In genomic region chr7:131077735-131078134, GRCh38 we compare ENCODE assay signal across 22 cellular contexts.
DNase-seq lines count a peak whose midpoint lies in the region; ATAC-seq and TF ChIP-seq lines count a peak whose summit lies in the region.
"Had no signal": no experiment of that assay in that cellular context is flagged by ENCODE, and none has a peak within 500 bp of the region (broad histone marks: within the 10 kb centered on the region; RNA-seq: fewer than 3 reads in every experiment).

No MANE protein-coding gene starts in this region.

- H3K27me3 ChIP-seq in ACC112 (ENCODE audit: insufficient read depth, low read length) (no peaks in the 10 kb centered on the region), GM23248 (replicated peaks; ENCODE audit: insufficient read depth) (no peaks in the 10 kb centered on the region), fibroblast of lung (ENCODE audit: control insufficient read depth, insufficient read depth, low read length) (no peaks in the 10 kb centered on the region), osteoblast (ENCODE audit: insufficient read depth, low read length) (no peaks in the 10 kb centered on the region), GM23338 (ENCODE audit: insufficient read depth) (no peaks in the 10 kb centered on the region)
- H3K27me3 ChIP-seq: BLaER1 had no signal

- peaks cover 29% of the 10 kb centered on the region for H3K36me3 Mint-ChIP-seq in GM23338 (ENCODE audit: low read depth)

- H3K4me3 ChIP-seq in ACC112 (ENCODE audit: low read depth, low read length) (no peak overlapping the region), GM23248 (no peak overlapping the region), fibroblast of lung (replicated peaks in 1 of 4; ENCODE audit: control extremely low read depth in 1 of 4, insufficient read depth in 1 of 4, low read depth in 3 of 4, low read length in 4 of 4) (no peak overlapping the region), osteoblast (ENCODE audit: insufficient read depth, low read length) (no peak overlapping the region), GM23338 (no peak overlapping the region)
- H3K4me3 ChIP-seq: BLaER1, HAP-1 had no signal

- H3K4me2 ChIP-seq in GM23248 (ENCODE audit: unreplicated experiment): peak overlapping the region; percentile 86
- no peak overlapping the region for H3K4me2 ChIP-seq in fibroblast of lung (ENCODE audit: extremely low read depth, insufficient read depth, low read length)
- H3K4me2 ChIP-seq in osteoblast (ENCODE audit: insufficient read depth, low read length): peak overlapping the region; percentile 54
- H3K4me2 ChIP-seq in GM23338: no peak overlapping the region
- H3K4me2 ChIP-seq: BLaER1 had no signal

- TF ChIP-seq CTCF in fibroblast of lung (conservative IDR thresholded peaks at IDR 0.05 in 1 of 2, IDR thresholded peaks at IDR 0.05 in 1 of 2; ENCODE audit: low read depth in 1 of 2, low read length in 2 of 2) (no peak), osteoblast (IDR thresholded peaks at IDR 0.05; ENCODE audit: extremely low read depth, low read depth, low read length) (no peak), GM23338 (conservative IDR thresholded peaks at IDR 0.05; ENCODE audit: low read depth in 2 of 2) (no peak)

- H3K4me3 Mint-ChIP-seq in GM23338: no peak overlapping the region

- peaks cover 67% of the 10 kb centered on the region for H3K79me2 ChIP-seq in ACC112 (ENCODE audit: control insufficient read depth, insufficient read depth, low read length, unreplicated experiment)
- H3K79me2 ChIP-seq in GM23248 (ENCODE audit: insufficient read depth): peaks cover 98% of the 10 kb centered on the region
- peaks cover 77% of the 10 kb centered on the region for H3K79me2 ChIP-seq in fibroblast of lung (ENCODE audit: control insufficient read depth, insufficient read depth, low read length)
- H3K79me2 ChIP-seq in osteoblast (ENCODE audit: insufficient read depth, low read length): peaks cover 85% of the 10 kb centered on the region
- peaks cover 47% of the 10 kb centered on the region for H3K79me2 ChIP-seq in GM23338 (replicated peaks; ENCODE audit: insufficient read depth)

- H3F3A ChIP-seq in GM23248 (ENCODE audit: insufficient read depth): peaks cover 60% of the 10 kb centered on the region
- H3F3A ChIP-seq in GM23338 (replicated peaks; ENCODE audit: low read depth): no peaks in the 10 kb centered on the region

- H3K4me1 ChIP-seq in ACC112 (ENCODE audit: control insufficient read depth, insufficient read depth, low read length, unreplicated experiment): peaks cover 31% of the 10 kb centered on the region
- peaks cover 50% of the 10 kb centered on the region for H3K4me1 ChIP-seq in GM23248 (ENCODE audit: insufficient read depth)
- H3K4me1 ChIP-seq in fibroblast of lung (ENCODE audit: control insufficient read depth, extremely low read depth, insufficient read depth, low read length): peaks cover 10% of the 10 kb centered on the region
- H3K4me1 ChIP-seq in osteoblast (ENCODE audit: insufficient read depth, low read length): peaks cover 36% of the 10 kb centered on the region
- H3K4me1 ChIP-seq in GM23338 (ENCODE audit: insufficient read depth): peaks cover 13% of the 10 kb centered on the region
- H3K4me1 ChIP-seq: BLaER1 had no signal

- H3K4me1 Mint-ChIP-seq in GM23338: peaks cover 15% of the 10 kb centered on the region

- peaks cover 38% of the 10 kb centered on the region for H3K36me3 ChIP-seq in ACC112 (ENCODE audit: insufficient read depth, low read length)
- peaks cover 5% of the 10 kb centered on the region for H3K36me3 ChIP-seq in GM23248 (ENCODE audit: low read depth)
- H3K36me3 ChIP-seq in fibroblast of lung (ENCODE audit: control insufficient read depth, insufficient read depth, low read length): peaks cover 2% of the 10 kb centered on the region
- peaks cover 12% of the 10 kb centered on the region for H3K36me3 ChIP-seq in osteoblast (ENCODE audit: insufficient read depth, low read length)
- no peaks in the 10 kb centered on the region; the same call in 1 of the 2 replicates for H3K36me3 ChIP-seq in GM23338 (ENCODE audit: insufficient read depth)
- H3K36me3 ChIP-seq: BLaER1, HAP-1 had no signal

- H2AFZ ChIP-seq in ACC112 (ENCODE audit: low read length, unreplicated experiment) (no peak overlapping the region), GM23248 (no peak overlapping the region), fibroblast of lung (ENCODE audit: low read length) (no peak overlapping the region), osteoblast (ENCODE audit: low read length) (no peak overlapping the region), GM23338 (no peak overlapping the region)

- DNase-seq in GM23248: no peak
- no peak for DNase-seq in fibroblast of lung (ENCODE audit: low read depth in 2 of 2)
- DNase-seq in osteoblast (ENCODE audit: insufficient read length, low spot score, missing footprints): no peak
- no peak for DNase-seq in GM23338 (ENCODE audit: low spot score)
- DNase-seq in posterior vena cava (ENCODE audit: low spot score): no peak
- no peak for DNase-seq in SIG-M5 (lab: John Stamatoyannopoulos, UW)
- DNase-seq: ACHN; Caco-2; CD4-positive, alpha-beta memory T cell; DMS 273 treated with DMSO at 0.1 percent for 48 hours; DND-41; Karpas-422; NCI-H1417; NCI-H1694 treated with DMSO at 0.1 percent for 48 hours; NCI-H2081 treated with DMSO at 0.1 percent for 48 hours; NCI-H2171 treated with DMSO at 0.1 percent for 48 hours; NCI-H524 treated with DMSO at 0.1 percent for 48 hours; OCI-M1 had no signal

- intact Hi-C loops in posterior vena cava (cut with DNase I): no loop called here

- H3K9ac ChIP-seq in GM23248 (peak overlapping the region; percentile 62; the same call in 1 of the 2 replicates), fibroblast of lung (ENCODE audit: insufficient read depth, low read length) (no peak overlapping the region)
- H3K9ac ChIP-seq: BLaER1 had no signal

- H3K27ac ChIP-seq in ACC112 (ENCODE audit: low read depth, low read length): peak overlapping the region; percentile 81
- peak overlapping the region; percentile 86 for H3K27ac ChIP-seq in GM23248
- H3K27ac ChIP-seq in fibroblast of lung (ENCODE audit: insufficient read depth, low read length): peak overlapping the region; percentile 4
- peak overlapping the region; percentile 90 for H3K27ac ChIP-seq in osteoblast (ENCODE audit: low read depth, low read length)
- H3K27ac ChIP-seq in GM23338 (ENCODE audit: low read depth): no peak overlapping the region
- H3K27ac ChIP-seq: BLaER1 had no signal

- 66 to 69% methylated on average over 4 of the region's 4 CpGs for WGBS in GM23248 (ENCODE audit: low coverage in 1 of 2, low lambda C conversion rate in 2 of 2, missing lambda C conversion rate in 2 of 2), 2 experiments

- H3K27me3 Mint-ChIP-seq in GM23338 (ENCODE audit: insufficient read depth, low read depth, poor library complexity): no peaks in the 10 kb centered on the region
- H3K27me3 Mint-ChIP-seq: CD4-positive, alpha-beta memory T cell had no signal

- H3K9me3 ChIP-seq in GM23248 (ENCODE audit: low read depth) (no peaks in the 10 kb centered on the region), fibroblast of lung (ENCODE audit: control insufficient read depth, insufficient read depth, low read depth, low read length) (no peaks in the 10 kb centered on the region), osteoblast (ENCODE audit: low read depth, low read length) (no peaks in the 10 kb centered on the region)
- H3K9me3 ChIP-seq: BLaER1, Caco-2, HAP-1 had no signal

- H3K9me2 ChIP-seq in GM23248 (ENCODE audit: insufficient read depth) (no peaks in the 10 kb centered on the region), GM23338 (ENCODE audit: insufficient read depth) (no peaks in the 10 kb centered on the region)

- no peaks in the 10 kb centered on the region for H4K20me1 ChIP-seq in GM23248 (ENCODE audit: insufficient read depth)
- no peaks in the 10 kb centered on the region for H4K20me1 ChIP-seq in fibroblast of lung (ENCODE audit: control insufficient read depth, extremely low read depth, insufficient read depth, low read length)
- H4K20me1 ChIP-seq in osteoblast (ENCODE audit: insufficient read depth, low read length): peaks cover 14% of the 10 kb centered on the region
- 0 out of 2 replicates have a peak, but pooled peaks cover 7% of the 10 kb centered on the region for H4K20me1 ChIP-seq in GM23338 (replicated peaks; ENCODE audit: insufficient read depth)

- in situ Hi-C loops in GM23248 (cut with MboI): no loop called here

- peaks cover 2% of the 10 kb centered on the region; the same call in 1 of the 3 replicates for H3K9me3 Mint-ChIP-seq in GM23338

- ATAC-seq in GM23338 (no peak), HG03460 (IDR thresholded peaks at IDR 0.05; ENCODE audit: unreplicated experiment) (no peak)

- no peak overlapping the region for H3K27ac Mint-ChIP-seq in GM23338

TF ChIP-seq in GM23338, 12 proteins besides CTCF, POLR2A, EP300 and RAD21 (continues in another document):
- TF ChIP-seq EZH2phosphoT487 (IDR thresholded peaks at IDR 0.05; ENCODE audit: unreplicated experiment) (no peak), NANOG (IDR thresholded peaks at IDR 0.05; ENCODE audit: borderline replicate concordance) (no peak), REST (IDR thresholded peaks at IDR 0.05; ENCODE audit: unreplicated experiment) (no peak), ZNF331 (CRISPR knock-in tag; IDR thresholded peaks at IDR 0.05; ENCODE audit: low read depth) (no peak), CREB1 (CRISPR knock-in tag; IDR thresholded peaks at IDR 0.05; ENCODE audit: low read depth) (no peak), EZH2 (IDR thresholded peaks at IDR 0.05; ENCODE audit: low read depth, unreplicated experiment) (no peak)

Comparison
In these comparisons a context has a peak if more than half of its experiments do, and no peak if none do; other contexts are left out.
1. H3K4me2 ChIP-seq: peak in GM23248 (single experiment) and osteoblast (single experiment); none in fibroblast of lung (single experiment) and GM23338 (single experiment).